Comparison of ENCODE assay signal across 10 cellular contexts in the genomic region with DNA sequence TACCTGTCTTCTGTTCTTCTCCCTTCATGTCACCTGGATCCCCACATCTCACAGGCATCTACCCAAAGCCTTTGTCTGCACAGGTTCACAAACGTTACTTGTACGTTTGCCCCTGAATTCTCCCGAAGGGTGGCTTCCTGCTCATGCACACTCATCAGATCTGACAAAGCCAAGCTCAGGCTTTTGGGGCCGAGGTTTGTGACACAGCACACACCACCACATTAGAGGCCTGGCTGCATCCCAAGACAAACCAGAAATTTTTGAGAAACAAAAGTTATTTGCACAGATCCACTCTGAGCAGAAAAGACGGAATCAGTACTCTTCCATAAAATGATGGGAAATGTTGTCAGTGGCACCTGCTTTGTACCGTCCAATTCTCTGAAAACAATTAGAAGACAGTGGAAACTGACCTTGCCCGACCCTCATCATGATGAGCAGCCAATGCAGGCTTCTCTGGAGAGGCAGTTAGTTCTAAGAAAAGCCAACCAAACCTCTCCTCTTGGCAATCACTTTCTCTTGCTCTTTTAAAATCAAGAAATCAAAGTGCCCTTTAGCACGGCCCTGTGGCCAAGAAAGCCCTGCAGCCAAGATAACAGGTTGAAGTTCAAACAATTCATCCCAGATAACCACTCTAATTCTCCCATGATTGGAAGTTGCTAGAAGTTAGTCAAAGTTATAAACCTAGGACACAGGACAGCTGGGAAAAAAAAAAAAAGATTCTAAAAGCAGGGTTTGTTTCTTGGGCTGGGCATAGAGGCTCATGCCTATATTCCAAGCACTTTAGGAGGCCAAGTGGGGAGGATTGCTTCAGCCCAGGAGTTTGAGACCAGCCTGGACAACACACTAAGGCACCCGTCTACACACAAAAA. TPM values are rescaled to one million over a fixed set of nuclear protein-coding genes. Genes with fewer than 3 reads are reported as not detected.
DNase-seq lines count a peak whose midpoint lies in the region; ATAC-seq, FAIRE-seq and TF ChIP-seq lines count a peak whose summit lies in the region.
"Had no signal": no experiment of that assay in that cellular context is flagged by ENCODE, and none has a peak within 500 bp of the region (broad histone marks: within the 10 kb centered on the region; RNA-seq: fewer than 3 reads in every experiment).

No MANE protein-coding gene starts in this region.

- ATAC-seq in activated T-helper 17 cell treated with anti-CD3 and anti-CD28 coated beads, Interleukin-2, amount 50 U/mL, for 72 hours (replicated peaks) = peak; percentile 69
- no peak for ATAC-seq in GM18517 (IDR thresholded peaks at IDR 0.05; ENCODE audit: unreplicated experiment)

- no peaks in the 10 kb centered on the region for H3K36me3 ChIP-seq in right atrium auricular region

- peak; percentile 59 for DNase-seq in Jurkat, Clone E6-1 (ENCODE audit: low read depth, low spot score)
- no peak for DNase-seq in right atrium auricular region (ENCODE audit: low spot score)
- peak; percentile 48 for DNase-seq in stimulated activated CD8-positive, alpha-beta memory T cell treated with anti-CD3 and anti-CD28 coated beads, Interleukin-4, amount 100 ng/mL, for 48 hours
- DNase-seq in GM19239 (ENCODE audit: insufficient read length, low spot score) = no peak
- DNase-seq in islet precursor cell = no peak
- no peak for DNase-seq in hippocampal formation (lab: John Stamatoyannopoulos, UW)
- DNase-seq: cerebellar nuclear complex had no signal

- H3K27ac Mint-ChIP-seq in activated T-helper 17 cell treated with anti-CD3 and anti-CD28 coated beads, Interleukin-2, amount 50 U/mL, for 72 hours = peak overlapping the region; percentile 12

- H3K4me3 ChIP-seq in Jurkat, Clone E6-1 (ENCODE audit: low read length) = no peak overlapping the region
- H3K4me3 ChIP-seq in right atrium auricular region = no peak overlapping the region

- H3K9me3 ChIP-seq in right atrium auricular region = peaks cover 0 to 6% of the 10 kb centered on the region in 2 donors

- peaks cover 43% of the 10 kb centered on the region for H3K4me1 Mint-ChIP-seq in activated T-helper 17 cell treated with anti-CD3 and anti-CD28 coated beads, Interleukin-2, amount 50 U/mL, for 72 hours

- no peaks in the 10 kb centered on the region for H3K27me3 Mint-ChIP-seq in activated T-helper 17 cell treated with anti-CD3 and anti-CD28 coated beads, Interleukin-2, amount 50 U/mL, for 72 hours

- no peaks in the 10 kb centered on the region for H3K27me3 ChIP-seq in right atrium auricular region

- H3K9me3 Mint-ChIP-seq in activated T-helper 17 cell treated with anti-CD3 and anti-CD28 coated beads, Interleukin-2, amount 50 U/mL, for 72 hours = no peaks in the 10 kb centered on the region

- H3K27ac ChIP-seq in right atrium auricular region = peak overlapping the region; percentile 80 to 85
- H3K27ac ChIP-seq: RWPE1 had no signal

- no peak for TF ChIP-seq CTCF in right atrium auricular region (IDR thresholded peaks at IDR 0.05)

- no peak for FAIRE-seq in GM19239 (lab: Jason Lieb, UNC)

- H3K4me3 Mint-ChIP-seq in activated T-helper 17 cell treated with anti-CD3 and anti-CD28 coated beads, Interleukin-2, amount 50 U/mL, for 72 hours = peak overlapping the region; percentile 67

- peaks cover 5% of the 10 kb centered on the region for H3K36me3 Mint-ChIP-seq in activated T-helper 17 cell treated with anti-CD3 and anti-CD28 coated beads, Interleukin-2, amount 50 U/mL, for 72 hours (ENCODE audit: low read depth)

- peaks cover 0 to 41% of the 10 kb centered on the region in 2 donors for H3K4me1 ChIP-seq in right atrium auricular region

RNA-seq across cellular contexts. Expression of a gene that starts 13.6 kb away (rescaled TPM):
- polyA plus RNA-seq in Jurkat, Clone E6-1 (2012; ENCODE audit: insufficient read depth, insufficient read length) = 10.1 TPM
- total RNA-seq in activated T-helper 17 cell treated with anti-CD3 and anti-CD28 coated beads, Interleukin-2, amount 50 U/mL, for 72 hours = 10 to 100 TPM; 10.7 to 16.2 TPM
- total RNA-seq in right atrium auricular region = 100 to 1,000 TPM; 260 to 340 TPM

Comparison
In these comparisons a context has a peak if more than half of its experiments do, and no peak if none do; other contexts are left out.
1. DNase-seq: peak in Jurkat, Clone E6-1 (single experiment) and stimulated activated CD8-positive, alpha-beta memory T cell treated with anti-CD3 and anti-CD28 coated beads, Interleukin-4, amount 100 ng/mL, for 48 hours (single experiment); none in right atrium auricular region (single experiment), GM19239 (single experiment), islet precursor cell (single experiment) and hippocampal formation (0 of 2).
2. RNA of a gene that starts 13.6 kb away (total RNA-seq): 260 to 340 TPM in right atrium auricular region; 10.7 to 16.2 TPM in activated T-helper 17 cell treated with anti-CD3 and anti-CD28 coated beads, Interleukin-2, amount 50 U/mL, for 72 hours; every median in the first group is over 10 times any median in the second.